Comparison of ENCODE assay signal across 11 cellular contexts in the genomic region with DNA sequence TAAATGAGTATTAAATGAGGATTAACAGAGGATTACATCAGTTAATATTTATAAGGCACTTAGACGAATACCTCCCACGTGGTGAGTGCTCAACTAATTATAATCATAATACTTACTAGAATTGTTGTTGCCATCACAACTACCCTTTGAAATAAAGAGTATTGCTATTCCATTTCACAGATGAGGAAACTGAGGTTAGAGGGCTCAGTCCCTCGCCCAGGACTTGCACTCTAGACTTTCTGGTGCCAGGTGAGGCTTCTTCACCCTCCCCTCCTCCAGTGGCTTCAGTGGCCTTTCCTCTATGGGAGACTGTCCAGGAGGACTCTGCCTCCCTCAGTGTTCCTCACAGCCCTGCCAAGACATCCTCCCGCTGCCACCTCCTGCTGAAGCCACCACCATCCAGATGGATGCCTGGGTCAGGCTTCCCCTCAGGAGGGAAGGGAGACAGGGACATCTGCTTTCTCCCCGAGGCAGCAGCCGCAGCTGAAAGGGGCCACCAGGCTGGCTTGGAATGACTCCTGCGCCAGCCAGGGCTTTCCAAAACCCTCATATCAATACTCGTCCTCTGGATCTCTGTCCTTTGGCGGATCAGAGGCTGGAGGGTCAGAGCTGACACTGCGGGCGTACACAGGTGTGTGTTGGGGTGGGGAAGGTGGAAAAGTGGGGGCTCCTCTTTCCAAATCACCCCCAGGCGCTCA.
A peak's percentile ranks its signal among the peaks of the same experiment; 100 is the strongest.
DNase-seq lines count a peak whose midpoint lies in the region; ATAC-seq and TF ChIP-seq lines count a peak whose summit lies in the region.
"Had no signal": no experiment of that assay in that cellular context is flagged by ENCODE, and none has a peak within 500 bp of the region (broad histone marks: within the 10 kb centered on the region; RNA-seq: fewer than 3 reads in every experiment).

No MANE protein-coding gene starts in this region.

- H3K9me3 Mint-ChIP-seq in activated T-cell treated with anti-CD3 and anti-CD28 coated beads, Interleukin-2, amount 50 U/mL, for 4 hours, result no peaks in the 10 kb centered on the region

- H3K4me1 Mint-ChIP-seq in activated T-cell treated with anti-CD3 and anti-CD28 coated beads, Interleukin-2, amount 50 U/mL, for 4 hours (ENCODE audit: low read depth), result no peaks in the 10 kb centered on the region

- no peak for TF ChIP-seq POLR2A in upper lobe of left lung (IDR thresholded peaks at IDR 0.05)

- WGBS in ectodermal cell, 2 experiments, result 24 to 32% methylated on average over 9 to 11 of the region's 12 CpGs
- WGBS in upper lobe of left lung, 2 donors, result 33 to 57% methylated on average over 3 to 12 of the region's 12 CpGs
- 37 to 39% methylated on average over 12 of the region's 12 CpGs for WGBS in aorta, 2 donors

- H3K27ac ChIP-seq in ectodermal cell (ENCODE audit: insufficient read depth, low read depth, low read length, poor library complexity, severe bottlenecking) (peak overlapping the region; percentile 48), muscle layer of duodenum (ENCODE audit: low read length) (no peak overlapping the region), upper lobe of left lung (peak overlapping the region in 3 of 4 donors; percentile 64 to 77 (median 77)), aorta (ENCODE audit: low read depth in 1 of 2, low read length in 2 of 2) (no peak overlapping the region)
- H3K27ac ChIP-seq: BLaER1 had no signal

- DNase-seq in NCI-H748 (lab: John Stamatoyannopoulos, UW; ENCODE audit: unreplicated experiment), result peak; percentile 17
- no peak for DNase-seq in NCI-H748 treated with DMSO at 0.1 percent for 48 hours (lab: John Stamatoyannopoulos, UW)
- DNase-seq in upper lobe of left lung, result no peak
- DNase-seq in effector CD8-positive, alpha-beta T cell (lab: John Stamatoyannopoulos, UW), result no peak
- DNase-seq in aorta, result no peak
- no peak for DNase-seq in activated T-cell treated with anti-CD3 and anti-CD28 coated beads, Interleukin-2, amount 50 U/mL, for 4 hours
- DNase-seq: stimulated activated CD8-positive, alpha-beta memory T cell treated with anti-CD3 and anti-CD28 coated beads, Interleukin-4, amount 100 ng/mL, for 48 hours had no signal

- peaks cover 46% of the 10 kb centered on the region for H3K27me3 Mint-ChIP-seq in activated T-cell treated with anti-CD3 and anti-CD28 coated beads, Interleukin-2, amount 50 U/mL, for 4 hours (ENCODE audit: low read depth)

- intact Hi-C loops in aorta (cut with DNase I), result no loop called here

- H3K4me3 ChIP-seq in ectodermal cell (ENCODE audit: insufficient read depth, low read depth, low read length) (peak overlapping the region; percentile 52), muscle layer of duodenum (ENCODE audit: low read depth in 1 of 2, low read length in 2 of 2) (peak overlapping the region; percentile 66 to 72), upper lobe of left lung (peak overlapping the region in 3 of 4 donors; percentile 45 to 57 (median 54)), aorta (ENCODE audit: low read length in 2 of 2) (no peak overlapping the region)
- H3K4me3 ChIP-seq: BLaER1 had no signal

- H3K36me3 ChIP-seq in ectodermal cell (ENCODE audit: control insufficient read depth, insufficient read depth, low read length) (no peaks in the 10 kb centered on the region), muscle layer of duodenum (ENCODE audit: control insufficient read depth in 1 of 2, insufficient read depth in 2 of 2, low read length in 2 of 2) (no peaks in the 10 kb centered on the region), upper lobe of left lung (no peaks in the 10 kb centered on the region), aorta (ENCODE audit: control insufficient read depth in 1 of 2, insufficient read depth in 2 of 2, low read length in 1 of 2) (no peaks in the 10 kb centered on the region)
- H3K36me3 ChIP-seq: BLaER1 had no signal

- TF ChIP-seq EP300 in upper lobe of left lung (IDR thresholded peaks at IDR 0.05), result no peak

- H3K27me3 ChIP-seq in ectodermal cell (ENCODE audit: control insufficient read depth, insufficient read depth, low read length, poor library complexity, severe bottlenecking) (no peaks in the 10 kb centered on the region), muscle layer of duodenum (ENCODE audit: low read depth, low read length) (no peaks in the 10 kb centered on the region), upper lobe of left lung (no peaks in the 10 kb centered on the region), aorta (ENCODE audit: control insufficient read depth in 1 of 2, insufficient read depth in 2 of 2, low read length in 1 of 2) (no peaks in the 10 kb centered on the region)

- H3K4me1 ChIP-seq in ectodermal cell (ENCODE audit: control insufficient read depth, insufficient read depth, low read length) (peaks cover 47% of the 10 kb centered on the region), muscle layer of duodenum (ENCODE audit: control insufficient read depth in 1 of 2, insufficient read depth in 2 of 2, low read length in 2 of 2) (peaks cover 0 to 11% of the 10 kb centered on the region in 2 donors), upper lobe of left lung (peaks cover 0 to 21% (median 13%) of the 10 kb centered on the region in 4 donors), aorta (ENCODE audit: control insufficient read depth in 1 of 2, insufficient read depth in 2 of 2, low read length in 2 of 2) (no peaks in the 10 kb centered on the region)
- H3K4me1 ChIP-seq: BLaER1 had no signal

- no peak for TF ChIP-seq CTCF in upper lobe of left lung (IDR thresholded peaks at IDR 0.05)

- ATAC-seq in upper lobe of left lung (ENCODE audit: low FRiP score in 2 of 2) (no peak), aorta (ENCODE audit: low FRiP score) (no peak)
- no peak for ATAC-seq in activated T-cell treated with anti-CD3 and anti-CD28 coated beads, Interleukin-2, amount 50 U/mL, for 4 hours

- H3K4me3 Mint-ChIP-seq in activated T-cell treated with anti-CD3 and anti-CD28 coated beads, Interleukin-2, amount 50 U/mL, for 4 hours, result no peak overlapping the region
- H3K4me3 Mint-ChIP-seq: activated naive CD8-positive, alpha-beta T cell had no signal

- no peaks in the 10 kb centered on the region for H3K36me3 Mint-ChIP-seq in activated T-cell treated with anti-CD3 and anti-CD28 coated beads, Interleukin-2, amount 50 U/mL, for 4 hours (ENCODE audit: insufficient read depth)
- H3K36me3 Mint-ChIP-seq: activated naive CD8-positive, alpha-beta T cell had no signal

- no peaks in the 10 kb centered on the region for H3K9me3 ChIP-seq in ectodermal cell (ENCODE audit: control insufficient read depth, low read length)
- H3K9me3 ChIP-seq in muscle layer of duodenum (ENCODE audit: control insufficient read depth in 1 of 2, low read length in 2 of 2), result no peaks in the 10 kb centered on the region
- H3K9me3 ChIP-seq in upper lobe of left lung, result no peaks in the 10 kb centered on the region
- no peaks in the 10 kb centered on the region for H3K9me3 ChIP-seq in aorta (ENCODE audit: control insufficient read depth, low read length)
- H3K9me3 ChIP-seq: BLaER1 had no signal

Comparison
In these comparisons a context has a peak if more than half of its experiments do, and no peak if none do; other contexts are left out.
1. H3K27ac ChIP-seq: peak in ectodermal cell (single experiment) and upper lobe of left lung (3 of 4); none in muscle layer of duodenum (single experiment) and aorta (0 of 2).
2. H3K4me3 ChIP-seq: peak in ectodermal cell (single experiment), muscle layer of duodenum (2 of 2) and upper lobe of left lung (3 of 4); none in aorta (0 of 2).